ENCODE assay signal across 19 cellular contexts in genomic region chr17:80111702-80112470, GRCh38. TPM values are rescaled to one million over a fixed set of nuclear protein-coding genes. Genes with fewer than 3 reads are reported as not detected.
DNase-seq lines count a peak whose midpoint lies in the region; ATAC-seq, FAIRE-seq and TF ChIP-seq lines count a peak whose summit lies in the region.
"Had no signal": no experiment of that assay in that cellular context is flagged by ENCODE, and none has a peak within 500 bp of the region (broad histone marks: within the 10 kb centered on the region; RNA-seq: fewer than 3 reads in every experiment).

No MANE protein-coding gene starts in this region.

- H3K4me3 Mint-ChIP-seq in mesothelial cell of epicardium, result no peak overlapping the region
- H3K4me3 Mint-ChIP-seq: CD8-positive, alpha-beta memory T cell; naive thymus-derived CD8-positive, alpha-beta T cell had no signal

- no peak overlapping the region for H2AFZ ChIP-seq in GM12878 (ENCODE audit: control insufficient read depth, low read depth, low read length)
- H2AFZ ChIP-seq: parathyroid adenoma had no signal

- H3K4me1 Mint-ChIP-seq in mesothelial cell of epicardium, result peaks cover 5% of the 10 kb centered on the region
- H3K4me1 Mint-ChIP-seq: naive thymus-derived CD8-positive, alpha-beta T cell had no signal

- peaks cover 14% of the 10 kb centered on the region for H3K9me3 Mint-ChIP-seq in mesothelial cell of epicardium

- H3K4me1 ChIP-seq in GM12878 (ENCODE audit: control insufficient read depth, insufficient read depth, low read length), result no peaks in the 10 kb centered on the region
- no peaks in the 10 kb centered on the region for H3K4me1 ChIP-seq in BE2C
- H3K4me1 ChIP-seq: parathyroid adenoma had no signal

- no peak for TF ChIP-seq EP300 in GM12878 (IDR thresholded peaks at IDR 0.05; ENCODE audit: borderline replicate concordance in 1 of 2, control insufficient read depth in 1 of 2, low read depth in 2 of 2, low read length in 2 of 2)

- H3K79me2 ChIP-seq in GM12878 (ENCODE audit: control insufficient read depth, insufficient read depth, low read length), result no peaks in the 10 kb centered on the region
- H3K79me2 ChIP-seq: parathyroid adenoma had no signal

- POLR2A ChIA-PET in GM12878 (lab: Charles Lee), result interaction anchor here (0.6 kb wide), 1 partner anchor 1677 kb away, joined by 3 read pairs; no protein-coding TSS in a partner anchor

- DNase-seq in AG20443 (ENCODE audit: low spot score) (peak; percentile 7), H7 (peak; percentile 88), GM12878 (ENCODE audit: low read depth, low spot score) (no peak), mesothelial cell of epicardium (ENCODE audit: low spot score in 2 of 2, unreplicated experiment in 2 of 2) (peak in 1 of 2 experiments; percentile 27), BE2C (no peak), NCI-H82 (lab: John Stamatoyannopoulos, UW) (no peak), NCI-H2196 treated with DMSO at 0.1 percent for 48 hours (lab: John Stamatoyannopoulos, UW; ENCODE audit: unreplicated experiment) (no peak)
- DNase-seq: activated naive CD4-positive, alpha-beta T cell treated with anti-CD3 and anti-CD28 coated beads, Interleukin-2, amount 50 U/mL, for 16 hours; CD8-positive, alpha-beta memory T cell; effector CD8-positive, alpha-beta T cell; NCI-H1417; SHP77 treated with DMSO at 0.1 percent for 48 hours; stimulated activated CD4-positive, alpha-beta T cell treated with anti-CD3 and anti-CD28 coated beads, Interleukin-4, amount 100 ng/mL, for 24 hours had no signal

- H3K9ac ChIP-seq in GM12878 (ENCODE audit: control insufficient read depth, insufficient read depth, low read length), result no peak overlapping the region
- H3K9ac ChIP-seq: parathyroid adenoma had no signal

- H3K27me3 Mint-ChIP-seq in mesothelial cell of epicardium (ENCODE audit: low read depth), result no peaks in the 10 kb centered on the region
- H3K27me3 Mint-ChIP-seq: CD8-positive, alpha-beta memory T cell; naive thymus-derived CD8-positive, alpha-beta T cell had no signal

- H3K4me3 ChIP-seq in H7 (ENCODE audit: insufficient read depth, low read depth, low read length) (no peak overlapping the region), GM12878 (no peak overlapping the region), BE2C (ENCODE audit: low read depth, low read length) (no peak overlapping the region)
- H3K4me3 ChIP-seq: esophagus muscularis mucosa had no signal

- TF ChIP-seq POLR2A in GM12878 (IDR thresholded peaks at IDR 0.05; ENCODE audit: low read depth, low read length), result no peak

- SMC1A ChIA-PET in GM12878 (lab: Charles Lee; ENCODE audit: uncharacterized antibody, unreplicated experiment), result no interaction called here

- no peak overlapping the region for H3K27ac ChIP-seq in GM12878 (ENCODE audit: control insufficient read depth, insufficient read depth)
- H3K27ac ChIP-seq: esophagus muscularis mucosa, parathyroid adenoma had no signal

- no peak overlapping the region for H3K4me2 ChIP-seq in GM12878 (ENCODE audit: control insufficient read depth, insufficient read depth)

- RAD21 ChIA-PET in GM12878 (lab: Charles Lee; ENCODE audit: unreplicated experiment), result no interaction called here

- H3K36me3 Mint-ChIP-seq in mesothelial cell of epicardium, result peaks cover 19% of the 10 kb centered on the region

- H3K27ac Mint-ChIP-seq in mesothelial cell of epicardium, result peak overlapping the region; percentile 54
- H3K27ac Mint-ChIP-seq: naive thymus-derived CD8-positive, alpha-beta T cell had no signal

- H3K27me3 ChIP-seq in H7 (ENCODE audit: control insufficient read depth, insufficient read depth, low read length) (no peaks in the 10 kb centered on the region), GM12878 (replicated peaks in 1 of 2; ENCODE audit: control insufficient read depth in 2 of 2, insufficient read depth in 2 of 2, low read length in 1 of 2) (peaks cover 0 to 3% of the 10 kb centered on the region in 2 experiments; a peak in 2 of 4 replicates), BE2C (no peaks in the 10 kb centered on the region)
- H3K27me3 ChIP-seq: esophagus muscularis mucosa had no signal

- TF ChIP-seq CTCF in GM12878 (IDR thresholded peaks at IDR 0.05 in 2 of 3, conservative IDR thresholded peaks at IDR 0.05 in 1 of 3; ENCODE audit: control insufficient read depth in 2 of 3, extremely low read depth in 1 of 3, insufficient read depth in 1 of 3, low read depth in 3 of 3, low read length in 3 of 3) (no peak), mesothelial cell of epicardium (IDR thresholded peaks at IDR 0.05; ENCODE audit: unreplicated experiment) (no peak), BE2C (IDR thresholded peaks at IDR 0.05; ENCODE audit: low read depth, low read length) (no peak)

- intact Hi-C loops in GM12878 (cut with micrococcal nuclease; ENCODE audit: unreplicated experiment), result no loop called here

- WGBS in GM12878 (ENCODE audit: insufficient coverage, insufficient replicate concordance, low lambda C conversion rate, missing lambda C conversion rate), result 39% methylated on average over 25 of the region's 26 CpGs

- no peak for FAIRE-seq in GM12878 (lab: Jason Lieb, UNC)

- in situ Hi-C loops in GM12878 (cut with MboI), result no loop called here

- H3K36me3 ChIP-seq in H7 (replicated peaks; ENCODE audit: control insufficient read depth, insufficient read depth, low read length) (no peaks in the 10 kb centered on the region), GM12878 (ENCODE audit: control insufficient read depth in 2 of 2, insufficient read depth in 2 of 2, low read length in 1 of 2) (no peaks in the 10 kb centered on the region), BE2C (no peaks in the 10 kb centered on the region)

- no peaks in the 10 kb centered on the region; the same call in 1 of the 2 replicates for H4K20me1 ChIP-seq in GM12878 (ENCODE audit: control insufficient read depth, insufficient read depth)

- H3K9me3 ChIP-seq in GM12878 (replicated peaks; ENCODE audit: control insufficient read depth, insufficient read depth, low read length) (no peaks in the 10 kb centered on the region; the same call in 2 of the 3 replicates), BE2C (no peaks in the 10 kb centered on the region)
- H3K9me3 ChIP-seq: esophagus muscularis mucosa had no signal

- no peak for TF ChIP-seq RAD21 in GM12878 (IDR thresholded peaks at IDR 0.05; ENCODE audit: insufficient read depth, low read depth, low read length)

- BruUV-seq in GM12878 (replicated peaks; lab: Mats Ljungman, UMichigan), result no TSS peak

- CTCF ChIA-PET in GM12878 (lab: Yijun Ruan, JAX), result no interaction called here

- ATAC-seq in GM12878 (peak; percentile 52; the same call in 2 of the 3 replicates), HG02938 (IDR thresholded peaks at IDR 0.05; ENCODE audit: unreplicated experiment) (no peak)
- ATAC-seq: naive thymus-derived CD8-positive, alpha-beta T cell had no signal

RNA-seq across cellular contexts. Expression of gene GAA, which starts 10.5 kb away (rescaled TPM):
- 68.4 and 78.4 TPM in 2 replicates for total RNA-seq in H7 (2014; rRNA removed; shearing (Covaris generic))
- 37.3 and 39.7 TPM in 2 replicates for total RNA-seq in GM12878 (2013; cell fraction: nucleolus; rRNA removed)
- total RNA-seq in GM12878 (2014; rRNA removed), result 5.6 and 6.5 TPM in 2 replicates
- 1.4 and 2.5 TPM in 2 replicates for total RNA-seq in GM12878 (2014; rRNA removed; fragmentation: Illumina TruSeq; extraction: Trizol)
- total RNA-seq in GM12878 (2021), result 10.5 and 11.2 TPM in 2 replicates
- 2.4 TPM for polyA plus RNA-seq in GM12878 (2011; ENCODE audit: low read depth)
- 0.53 and 0.81 TPM in 2 replicates for polyA plus RNA-seq in GM12878 (2011; rRNA removed)
- 1.5 TPM in 2 replicates for polyA plus RNA-seq in GM12878 (2011; cell fraction: cytosol; rRNA removed)
- 11.8 and 15.6 TPM in 2 replicates for polyA plus RNA-seq in GM12878 (2011; cell fraction: nucleus; rRNA removed)
- polyA plus RNA-seq in GM12878 (2012), result 7.0 and 7.3 TPM in 2 replicates
- 0.71 and 1.7 TPM in 2 replicates for polyA plus RNA-seq in GM12878 (2014; fragmentation: Illumina TruSeq; extraction: Trizol)
- polyA plus RNA-seq in GM12878 (2014; fragmentation: Nextera tagmentation; extraction: Ambion mirVana), result under 1 TPM; 0.18 to 0.40 TPM
- polyA plus RNA-seq in GM12878 (2014; rRNA removed), result 7.8 and 9.1 TPM in 2 replicates
- 1 to 10 TPM; 7.3 to 8.3 TPM for polyA plus RNA-seq in GM12878 (2016; fragmentation: Nextera tagmentation; extraction: Ambion mirVana)
- polyA minus RNA-seq in GM12878 (2011; rRNA and poly(A)+ RNA removed), result 0.44 and 0.93 TPM in 2 replicates
- 1.3 and 2.1 TPM in 2 replicates for polyA minus RNA-seq in GM12878 (2011; cell fraction: cytosol; rRNA and poly(A)+ RNA removed)
- 4.4 and 4.7 TPM in 2 replicates for polyA minus RNA-seq in GM12878 (2011; cell fraction: nucleus; rRNA and poly(A)+ RNA removed)
- 55.1 to 59.7 TPM (median 55.9 TPM) in 3 replicates for total RNA-seq in mesothelial cell of epicardium
- 47.0 TPM for polyA plus RNA-seq in BE2C (2012; ENCODE audit: insufficient read depth, insufficient read length, low read depth)

RNA-seq across cellular contexts. Expression of gene EIF4A3, which starts 35.0 kb away (rescaled TPM):
- 126 and 138 TPM in 2 replicates for total RNA-seq in H7 (2014; rRNA removed; shearing (Covaris generic))
- total RNA-seq in GM12878 (2013; cell fraction: nucleolus; rRNA removed), result 54.9 and 72.6 TPM in 2 replicates
- total RNA-seq in GM12878 (2014; rRNA removed), result 93.1 and 100.0 TPM in 2 replicates
- total RNA-seq in GM12878 (2014; rRNA removed; fragmentation: Illumina TruSeq; extraction: Trizol), result 84.8 and 101 TPM in 2 replicates
- 113 and 114 TPM in 2 replicates for total RNA-seq in GM12878 (2021)
- 78.3 TPM for polyA plus RNA-seq in GM12878 (2011; ENCODE audit: low read depth)
- 128 and 135 TPM in 2 replicates for polyA plus RNA-seq in GM12878 (2011; rRNA removed)
- 99.2 and 109 TPM in 2 replicates for polyA plus RNA-seq in GM12878 (2011; cell fraction: cytosol; rRNA removed)
- 71.8 and 83.1 TPM in 2 replicates for polyA plus RNA-seq in GM12878 (2011; cell fraction: nucleus; rRNA removed)
- 83.2 and 93.8 TPM in 2 replicates for polyA plus RNA-seq in GM12878 (2012)
- polyA plus RNA-seq in GM12878 (2014; fragmentation: Illumina TruSeq; extraction: Trizol), result 91.3 and 98.2 TPM in 2 replicates
- 100 to 1,000 TPM in 1 of 2 experiments, 10 to 100 TPM in 1; 53.3 to 106 TPM for polyA plus RNA-seq in GM12878 (2014; fragmentation: Nextera tagmentation; extraction: Ambion mirVana)
- polyA plus RNA-seq in GM12878 (2014; rRNA removed), result 91.5 and 93.4 TPM in 2 replicates
- polyA plus RNA-seq in GM12878 (2016; fragmentation: Nextera tagmentation; extraction: Ambion mirVana), result 100 to 1,000 TPM; 217 to 225 TPM
- polyA minus RNA-seq in GM12878 (2011; rRNA and poly(A)+ RNA removed), result 71.4 and 81.0 TPM in 2 replicates
- polyA minus RNA-seq in GM12878 (2011; cell fraction: cytosol; rRNA and poly(A)+ RNA removed), result 32.2 and 40.4 TPM in 2 replicates
- polyA minus RNA-seq in GM12878 (2011; cell fraction: nucleus; rRNA and poly(A)+ RNA removed), result 19.1 and 32.2 TPM in 2 replicates
- 73.3 to 82.1 TPM (median 77.2 TPM) in 3 replicates for total RNA-seq in mesothelial cell of epicardium
- polyA plus RNA-seq in BE2C (2012; ENCODE audit: insufficient read depth, insufficient read length, low read depth), result 304 TPM

RNA-seq across cellular contexts. Expression of gene CARD14, which starts 57.9 kb away (rescaled TPM):
- 0.11 and 0.55 TPM in 2 replicates for total RNA-seq in H7 (2014; rRNA removed; shearing (Covaris generic))
- total RNA-seq in GM12878 (2013; cell fraction: nucleolus; rRNA removed), result 0.20 and 0.58 TPM in 2 replicates
- total RNA-seq in GM12878 (2014; rRNA removed), result not detected in 2 replicates
- not detected in 2 replicates for total RNA-seq in GM12878 (2014; rRNA removed; fragmentation: Illumina TruSeq; extraction: Trizol)
- not detected in 2 replicates for total RNA-seq in GM12878 (2021)
- not detected for polyA plus RNA-seq in GM12878 (2011; ENCODE audit: low read depth)
- not detected in 2 replicates for polyA plus RNA-seq in GM12878 (2011; rRNA removed)
- polyA plus RNA-seq in GM12878 (2011; cell fraction: cytosol; rRNA removed), result 0.06 TPM in 1 of 2 replicates, not detected in the other
- polyA plus RNA-seq in GM12878 (2011; cell fraction: nucleus; rRNA removed), result 0.03 and 0.13 TPM in 2 replicates
- polyA plus RNA-seq in GM12878 (2012), result 0.18 and 0.20 TPM in 2 replicates
- not detected in 2 replicates for polyA plus RNA-seq in GM12878 (2014; fragmentation: Illumina TruSeq; extraction: Trizol)
- not detected for polyA plus RNA-seq in GM12878 (2014; fragmentation: Nextera tagmentation; extraction: Ambion mirVana)
- polyA plus RNA-seq in GM12878 (2014; rRNA removed), result not detected in 2 replicates
- polyA plus RNA-seq in GM12878 (2016; fragmentation: Nextera tagmentation; extraction: Ambion mirVana), result under 1 TPM; 0.08 to 0.15 TPM
- polyA minus RNA-seq in GM12878 (2011; rRNA and poly(A)+ RNA removed), result not detected in 2 replicates
- not detected in 2 replicates for polyA minus RNA-seq in GM12878 (2011; cell fraction: cytosol; rRNA and poly(A)+ RNA removed)
- polyA minus RNA-seq in GM12878 (2011; cell fraction: nucleus; rRNA and poly(A)+ RNA removed), result not detected in 2 replicates
- total RNA-seq in mesothelial cell of epicardium, result 5.4 to 6.9 TPM (median 6.8 TPM) in 3 replicates
- 1.8 TPM for polyA plus RNA-seq in BE2C (2012; ENCODE audit: insufficient read depth, insufficient read length, low read depth)
- total RNA-seq: CD8-positive, alpha-beta memory T cell; naive thymus-derived CD8-positive, alpha-beta T cell; T-helper 1 cell treated with Interleukin-12 subunit alpha and Interleukin-12 subunit beta and Interleukin-4 antibody, amounts not matched to agents 30 ng/mL and 1 ng/mL, for 36 hours had no signal
- polyA plus RNA-seq: AG04450; CD8-positive, alpha-beta memory T cell; naive thymus-derived CD8-positive, alpha-beta T cell had no signal

Comparison
In these comparisons a context has a peak if more than half of its experiments do, and no peak if none do; other contexts are left out.
1. DNase-seq: peak in AG20443 (single experiment) and H7 (single experiment); none in GM12878 (single experiment), BE2C (single experiment), NCI-H82 (single experiment) and NCI-H2196 treated with DMSO at 0.1 percent for 48 hours (single experiment).